In genomic region chr3:177599331-177599730, GRCh38 we compare ENCODE assay signal across 27 cellular contexts.
DNase-seq lines count a peak whose midpoint lies in the region; ATAC-seq and TF ChIP-seq lines count a peak whose summit lies in the region.
"Had no signal": no experiment of that assay in that cellular context is flagged by ENCODE, and none has a peak within 500 bp of the region (broad histone marks: within the 10 kb centered on the region; RNA-seq: fewer than 3 reads in every experiment).

No MANE protein-coding gene starts in this region.

- POLR2A ChIA-PET in naive thymus-derived CD8-positive, alpha-beta T cell (lab: Charles Lee) = interaction anchor here (0.6 to 1.9 kb wide), 9 partner anchors 34 to 664 kb away, joined by 3 to 15 read pairs (median 4); partner anchors contain the start of gene TBL1XR1

- H3K4me3 ChIP-seq in breast epithelium (no peak overlapping the region), upper lobe of right lung (no peak overlapping the region)
- H3K4me3 ChIP-seq: A549, MG63, PC-9, SJCRH30, vagina had no signal

- no peaks in the 10 kb centered on the region for H3K27me3 ChIP-seq in breast epithelium
- no peaks in the 10 kb centered on the region for H3K27me3 ChIP-seq in upper lobe of right lung
- H3K27me3 ChIP-seq: MG63, SJCRH30, vagina had no signal

- TF ChIP-seq CTCF in breast epithelium (IDR thresholded peaks at IDR 0.05) = no peak
- TF ChIP-seq CTCF in upper lobe of right lung (IDR thresholded peaks at IDR 0.05) = no peak

- intact Hi-C loops in breast epithelium (cut with DNase I; ENCODE audit: low total_unique reads) (no loop called here), upper lobe of right lung (cut with DNase I) (no loop called here)

- TF ChIP-seq POLR2A in breast epithelium (IDR thresholded peaks at IDR 0.05) = no peak

- no peak for DNase-seq in activated naive CD8-positive, alpha-beta T cell treated with anti-CD3 and anti-CD28 coated beads for 36 hours
- DNase-seq in breast epithelium (ENCODE audit: low spot score in 2 of 2) = no peak
- DNase-seq in naive thymus-derived CD8-positive, alpha-beta T cell = no peak
- DNase-seq in upper lobe of right lung = no peak
- DNase-seq in HPDE6-E6E7 (ENCODE audit: extremely low spot score) = no peak
- DNase-seq in stimulated activated CD4-positive, alpha-beta T cell treated with anti-CD3 and anti-CD28 coated beads, Interleukin-4, amount 100 ng/mL, for 1 hour = no peak
- DNase-seq in activated CD4-positive, alpha-beta T cell treated with anti-CD3 and anti-CD28 coated beads, Interleukin-2, amount 50 U/mL, for 4 hours = no peak
- DNase-seq: activated B cell treated with CpG ODN at 0.5 μM for 24 hours; amygdala; effector memory CD4-positive, alpha-beta T cell; head of caudate nucleus; MG63; NCI-H146; NCI-H2171 treated with DMSO at 0.1 percent for 48 hours; NCI-H82; PC-9; posterior cingulate gyrus; SJCRH30; small intestine; stimulated activated CD4-positive, alpha-beta T cell treated with anti-CD3 and anti-CD28 coated beads, Interleukin-4, amount 100 ng/mL, for 4 hours had no signal

- H3K27me3 Mint-ChIP-seq in activated naive CD8-positive, alpha-beta T cell = no peaks in the 10 kb centered on the region
- no peaks in the 10 kb centered on the region for H3K27me3 Mint-ChIP-seq in activated naive CD8-positive, alpha-beta T cell treated with anti-CD3 and anti-CD28 coated beads for 36 hours
- H3K27me3 Mint-ChIP-seq in naive thymus-derived CD8-positive, alpha-beta T cell = no peaks in the 10 kb centered on the region
- H3K27me3 Mint-ChIP-seq: activated B cell treated with CpG ODN at 0.5 μM for 24 hours; central memory CD8-positive, alpha-beta T cell had no signal

- H3K36me3 Mint-ChIP-seq in activated naive CD8-positive, alpha-beta T cell = no peaks in the 10 kb centered on the region
- peaks cover 7% of the 10 kb centered on the region for H3K36me3 Mint-ChIP-seq in activated naive CD8-positive, alpha-beta T cell treated with anti-CD3 and anti-CD28 coated beads for 36 hours
- peaks cover 0 to 1% (median 0%) of the 10 kb centered on the region in 3 donors for H3K36me3 Mint-ChIP-seq in naive thymus-derived CD8-positive, alpha-beta T cell

- peak overlapping the region; percentile 54 to 91 for H3K27ac ChIP-seq in breast epithelium
- peak overlapping the region; percentile 26 for H3K27ac ChIP-seq in upper lobe of right lung
- H3K27ac ChIP-seq: PC-9, SJCRH30, vagina had no signal

- peaks cover 0 to 33% of the 10 kb centered on the region in 2 donors for H3K4me1 ChIP-seq in breast epithelium
- peaks cover 61% of the 10 kb centered on the region for H3K4me1 ChIP-seq in upper lobe of right lung

- H3K27ac Mint-ChIP-seq in activated naive CD8-positive, alpha-beta T cell = peak overlapping the region; percentile 62
- no peak overlapping the region for H3K27ac Mint-ChIP-seq in activated naive CD8-positive, alpha-beta T cell treated with anti-CD3 and anti-CD28 coated beads for 36 hours
- peak overlapping the region; percentile 26 to 97 (median 94) for H3K27ac Mint-ChIP-seq in naive thymus-derived CD8-positive, alpha-beta T cell
- H3K27ac Mint-ChIP-seq: activated B cell treated with CpG ODN at 0.5 μM for 24 hours; activated T-helper 2 cell treated with anti-CD3 and anti-CD28 coated beads, Interferon-gamma antibody, Interleukin-2, Interleukin-4, amounts not matched to agents 10 μg/mL and 5 μg/mL and 100 μg/mL, durations not matched to agents 14 hours and 24 hours and 36 hours had no signal

- H3K36me3 ChIP-seq in breast epithelium = no peaks in the 10 kb centered on the region
- no peaks in the 10 kb centered on the region for H3K36me3 ChIP-seq in upper lobe of right lung
- H3K36me3 ChIP-seq: MG63, SJCRH30, vagina had no signal

- peaks cover 81% of the 10 kb centered on the region for H3K4me1 Mint-ChIP-seq in activated naive CD8-positive, alpha-beta T cell (ENCODE audit: low read depth)
- peaks cover 71% of the 10 kb centered on the region for H3K4me1 Mint-ChIP-seq in activated naive CD8-positive, alpha-beta T cell treated with anti-CD3 and anti-CD28 coated beads for 36 hours
- peaks cover 37 to 93% (median 83%) of the 10 kb centered on the region in 4 donors for H3K4me1 Mint-ChIP-seq in naive thymus-derived CD8-positive, alpha-beta T cell

- no peak overlapping the region for H3K4me3 Mint-ChIP-seq in activated naive CD8-positive, alpha-beta T cell
- H3K4me3 Mint-ChIP-seq in activated naive CD8-positive, alpha-beta T cell treated with anti-CD3 and anti-CD28 coated beads for 36 hours = no peak overlapping the region
- peak overlapping the region in 9 of 10 donors; percentile 36 to 80 (median 55) for H3K4me3 Mint-ChIP-seq in naive thymus-derived CD8-positive, alpha-beta T cell
- H3K4me3 Mint-ChIP-seq: activated B cell treated with CpG ODN at 0.5 μM for 24 hours; central memory CD8-positive, alpha-beta T cell; T-helper 1 cell treated with Interleukin-12 subunit alpha and Interleukin-12 subunit beta and Interleukin-4 antibody, amounts not matched to agents 30 μg/mL and 1 μg/mL, for 36 hours had no signal

- no peaks in the 10 kb centered on the region for H3K9me3 ChIP-seq in breast epithelium
- H3K9me3 ChIP-seq in upper lobe of right lung = no peaks in the 10 kb centered on the region
- H3K9me3 ChIP-seq: A549, MG63, SJCRH30, vagina had no signal

- ATAC-seq in naive thymus-derived CD8-positive, alpha-beta T cell = no peak
- peak; percentile 28 for ATAC-seq in upper lobe of right lung
- ATAC-seq: A549, HCT116 had no signal

- no peaks in the 10 kb centered on the region for H3K9me3 Mint-ChIP-seq in activated naive CD8-positive, alpha-beta T cell (ENCODE audit: low read depth)
- peaks cover 4% of the 10 kb centered on the region for H3K9me3 Mint-ChIP-seq in activated naive CD8-positive, alpha-beta T cell treated with anti-CD3 and anti-CD28 coated beads for 36 hours
- no peaks in the 10 kb centered on the region for H3K9me3 Mint-ChIP-seq in naive thymus-derived CD8-positive, alpha-beta T cell
- H3K9me3 Mint-ChIP-seq: activated B cell treated with CpG ODN at 0.5 μM for 24 hours; central memory CD8-positive, alpha-beta T cell; T-helper 1 cell treated with Interleukin-12 subunit alpha and Interleukin-12 subunit beta and Interleukin-4 antibody, amounts not matched to agents 30 μg/mL and 1 μg/mL, for 36 hours had no signal

Comparison
In these comparisons a context has a peak if more than half of its experiments do, and no peak if none do; other contexts are left out.
1. H3K4me3 Mint-ChIP-seq: peak in naive thymus-derived CD8-positive, alpha-beta T cell (9 of 10); none in activated naive CD8-positive, alpha-beta T cell (single experiment) and activated naive CD8-positive, alpha-beta T cell treated with anti-CD3 and anti-CD28 coated beads for 36 hours (single experiment).